In genomic region chr10:100043796-100044195, GRCh38 we compare ENCODE assay signal across 8 cellular contexts. TPM values are rescaled to one million over a fixed set of nuclear protein-coding genes. Genes with fewer than 3 reads are reported as not detected.
DNase-seq lines count a peak whose midpoint lies in the region; ATAC-seq, FAIRE-seq and TF ChIP-seq lines count a peak whose summit lies in the region.

No MANE protein-coding gene starts in this region.

- H3K36me3 ChIP-seq in HUES6 (ENCODE audit: control insufficient read depth, insufficient read depth, low read length) (no peaks in the 10 kb centered on the region), thyroid gland (no peaks in the 10 kb centered on the region)

- no peak for FAIRE-seq in HTR-8/SVneo (lab: Jason Lieb, UNC)

- no peaks in the 10 kb centered on the region for H3K36me3 Mint-ChIP-seq in chondrocyte (ENCODE audit: low read depth)

- H3K4me3 Mint-ChIP-seq in chondrocyte (ENCODE audit: unreplicated experiment), result no peak overlapping the region

- H3K4me1 ChIP-seq in HUES6 (ENCODE audit: control insufficient read depth, insufficient read depth, low read length) (peaks cover 23% of the 10 kb centered on the region), thyroid gland (no peaks in the 10 kb centered on the region)

- peak overlapping the region; percentile 57 for H3K27ac Mint-ChIP-seq in chondrocyte (ENCODE audit: unreplicated experiment)

- H3K9me3 ChIP-seq in HUES6 (ENCODE audit: control insufficient read depth, insufficient read depth, low read depth, low read length) (no peaks in the 10 kb centered on the region), thyroid gland (no peaks in the 10 kb centered on the region)

- H3K27me3 ChIP-seq in HUES6 (ENCODE audit: control insufficient read depth, insufficient read depth, low read length) (no peaks in the 10 kb centered on the region), thyroid gland (no peaks in the 10 kb centered on the region)

- no peaks in the 10 kb centered on the region for H3K27me3 Mint-ChIP-seq in chondrocyte (ENCODE audit: low read depth)

- H3K4me3 ChIP-seq in HUES6 (ENCODE audit: low read depth, low read length) (no peak overlapping the region), thyroid gland (replicated peaks in 1 of 3) (no peak overlapping the region)

- H3K9me3 Mint-ChIP-seq in chondrocyte (ENCODE audit: low read depth), result no peaks in the 10 kb centered on the region

- DNase-seq in chondrocyte (ENCODE audit: low spot score), result no peak
- DNase-seq in left kidney (ENCODE audit: low read depth, low spot score), result peak; percentile 35
- peak; percentile 11 to 14 for DNase-seq in thyroid gland
- no peak for DNase-seq in activated effector memory CD4-positive, alpha-beta T cell treated with Interleukin-2 at 50 U/mL for 16 hours
- no peak for DNase-seq in HTR-8/SVneo (ENCODE audit: insufficient read length, low spot score)

- TF ChIP-seq CTCF in chondrocyte (IDR thresholded peaks at IDR 0.05), result no peak
- TF ChIP-seq CTCF in thyroid gland (IDR thresholded peaks at IDR 0.05), result no peak

- 65 to 75% methylated on average over 3 of the region's 3 CpGs for WGBS in thyroid gland, 2 donors

- H3K9ac ChIP-seq in HUES6 (ENCODE audit: low read length), result no peak overlapping the region

- intact Hi-C loops in thyroid gland (cut with DNase I), result no loop called here

- H3K27ac ChIP-seq in HUES6 (ENCODE audit: low read depth, low read length) (peak overlapping the region; percentile 36), thyroid gland (peak overlapping the region; percentile 27 to 59 (median 54))

- no peak for TF ChIP-seq POLR2A in thyroid gland (IDR thresholded peaks at IDR 0.05)

- ATAC-seq in HG02840 (IDR thresholded peaks at IDR 0.05; ENCODE audit: low FRiP score, unreplicated experiment) (no peak), HG02678 (IDR thresholded peaks at IDR 0.05; ENCODE audit: unreplicated experiment) (no peak)

- H3K4me1 Mint-ChIP-seq in chondrocyte (ENCODE audit: low read depth), result peaks cover 22% of the 10 kb centered on the region

RNA-seq across cellular contexts. Expression of gene DNMBP, which starts 34.0 kb away (rescaled TPM):
- total RNA-seq in chondrocyte, result 10.9 to 13.4 TPM (median 11.7 TPM) in 3 replicates
- total RNA-seq in thyroid gland, result 10 to 100 TPM; 11.7 to 17.4 (median 13.4) TPM

RNA-seq across cellular contexts. Expression of gene CPN1, which starts 37.9 kb away (rescaled TPM):
- total RNA-seq in chondrocyte, result not detected in 3 replicates
- total RNA-seq in thyroid gland, result not detected

Comparison
In these comparisons a context has a peak if more than half of its experiments do, and no peak if none do; other contexts are left out.
1. DNase-seq: peak in left kidney (single experiment) and thyroid gland (2 of 2); none in chondrocyte (single experiment), activated effector memory CD4-positive, alpha-beta T cell treated with Interleukin-2 at 50 U/mL for 16 hours (single experiment) and HTR-8/SVneo (single experiment).